Comparison of ENCODE assay signal across 1 cellular context in the genomic region with DNA sequence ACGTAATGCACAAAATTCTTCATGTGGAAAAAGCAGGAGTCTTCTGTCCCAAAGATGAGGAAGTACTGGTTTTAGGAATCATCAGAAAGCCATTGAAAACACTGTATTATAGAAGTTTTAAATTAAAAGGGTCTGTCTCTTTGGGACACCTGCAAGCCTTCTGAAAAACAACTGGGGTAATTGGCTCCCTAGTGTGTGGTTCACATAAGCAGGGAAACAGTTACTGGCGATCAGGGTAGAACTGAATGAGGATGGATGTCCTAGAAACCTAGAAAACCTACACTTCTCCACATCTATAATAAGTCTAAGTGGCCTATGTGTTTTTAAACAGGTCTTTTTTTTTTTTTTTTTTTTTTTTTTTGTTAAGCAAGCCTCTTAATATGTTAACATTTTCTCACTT.
TF ChIP-seq lines count a peak whose summit lies in the region.

No MANE protein-coding gene starts in this region.

TF ChIP-seq in H1, 55 proteins besides CTCF, POLR2A, EP300 and RAD21:
- no peak for TF ChIP-seq SP2 (IDR thresholded peaks at IDR 0.05; ENCODE audit: low read length)
- TF ChIP-seq SAP30 (IDR thresholded peaks at IDR 0.05; ENCODE audit: insufficient read depth, insufficient replicate concordance, low read length): no peak
- TF ChIP-seq JUN (IDR thresholded peaks at IDR 0.05; ENCODE audit: low read depth, low read length): no peak
- TF ChIP-seq SIN3A (conservative IDR thresholded peaks at IDR 0.05 in 1 of 2, IDR thresholded peaks at IDR 0.05 in 1 of 2; ENCODE audit: low read depth in 1 of 2, low read length in 2 of 2): no peak
- no peak for TF ChIP-seq PHF8 (conservative IDR thresholded peaks at IDR 0.05; ENCODE audit: low read depth, low read length)
- TF ChIP-seq NANOG (IDR thresholded peaks at IDR 0.05; ENCODE audit: insufficient read depth, low read depth, low read length, poor library complexity, severe bottlenecking): no peak
- TF ChIP-seq TCF12 (IDR thresholded peaks at IDR 0.05; ENCODE audit: low read depth, low read length): no peak
- no peak for TF ChIP-seq BRCA1 (IDR thresholded peaks at IDR 0.05; ENCODE audit: low read depth, low read length)
- no peak for TF ChIP-seq TAF7 (optimal IDR thresholded peaks at IDR 0.05; ENCODE audit: borderline replicate concordance, low read depth, low read length)
- TF ChIP-seq RFX5 (IDR thresholded peaks at IDR 0.05; ENCODE audit: borderline replicate concordance, low read depth, low read length): no peak
- TF ChIP-seq CEBPB (IDR thresholded peaks at IDR 0.05; ENCODE audit: low read depth, low read length): no peak
- no peak for TF ChIP-seq MAX (IDR thresholded peaks at IDR 0.05)
- TF ChIP-seq POLR2AphosphoS5 (IDR thresholded peaks at IDR 0.05; ENCODE audit: low read depth, low read length): no peak
- TF ChIP-seq RNF2 (IDR thresholded peaks at IDR 0.05; ENCODE audit: borderline replicate concordance, low read depth, low read length, missing control alignments, poor library complexity, severe bottlenecking): no peak
- TF ChIP-seq GABPA (IDR thresholded peaks at IDR 0.05; ENCODE audit: borderline replicate concordance, insufficient read depth, low read length): no peak
- TF ChIP-seq ASH2L (IDR thresholded peaks at IDR 0.05; ENCODE audit: low read length): no peak
- no peak for TF ChIP-seq TEAD4 (IDR thresholded peaks at IDR 0.05; ENCODE audit: low read depth, low read length)
